9 cellular contexts compared by ENCODE assay signal in the genomic region with DNA sequence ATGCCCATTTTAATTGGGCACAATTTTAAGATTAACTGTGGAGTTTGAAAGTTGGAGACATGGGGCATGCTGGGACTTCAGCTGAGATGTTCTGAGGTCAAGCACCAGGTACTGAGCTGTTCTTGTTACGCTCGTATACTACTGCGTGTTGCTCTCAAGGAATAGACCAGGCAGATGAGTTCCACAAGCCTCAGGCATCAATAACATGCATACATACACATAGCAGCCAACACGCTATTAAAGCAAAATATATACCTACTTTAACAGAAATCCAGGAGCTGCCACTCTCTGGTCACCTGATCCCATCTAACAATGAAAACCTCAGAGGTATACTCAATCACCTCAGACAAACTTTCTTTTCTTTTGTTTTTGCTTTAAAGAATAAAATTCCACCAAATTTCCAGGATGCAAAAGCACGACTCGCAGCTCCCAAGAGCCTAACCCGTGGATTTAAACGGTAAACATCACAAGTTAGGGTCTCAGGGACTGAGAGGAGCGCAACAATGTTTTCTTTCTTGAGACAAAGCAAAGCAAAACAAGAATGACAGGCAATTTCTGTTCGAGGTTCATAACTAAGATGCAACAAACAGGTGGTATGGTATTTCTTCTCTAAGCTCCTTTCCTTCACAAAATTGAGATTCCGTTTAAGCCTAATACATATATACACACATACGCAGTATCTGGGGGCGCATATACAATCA. TPM values are rescaled to one million over a fixed set of nuclear protein-coding genes. Genes with fewer than 3 reads are reported as not detected.
A peak's percentile ranks its signal among the peaks of the same experiment; 100 is the strongest.
DNase-seq lines count a peak whose midpoint lies in the region; ATAC-seq and TF ChIP-seq lines count a peak whose summit lies in the region.
"Had no signal": no experiment of that assay in that cellular context is flagged by ENCODE, and none has a peak within 500 bp of the region (broad histone marks: within the 10 kb centered on the region; RNA-seq: fewer than 3 reads in every experiment).

No MANE protein-coding gene starts in this region.

- H3K4me3 ChIP-seq in esophagus (ENCODE audit: low read depth in 1 of 2, low read length in 2 of 2) (peak overlapping the region; percentile 4 to 71), muscle layer of duodenum (ENCODE audit: low read depth in 1 of 2, low read length in 2 of 2) (peak overlapping the region; percentile 77 to 83), uterus (peak overlapping the region; percentile 57 to 64)

- peak overlapping the region; percentile 60 to 68 for H3K27ac ChIP-seq in esophagus (ENCODE audit: low read depth in 2 of 2, low read length in 1 of 2)
- H3K27ac ChIP-seq in muscle layer of duodenum (ENCODE audit: low read length), result peak overlapping the region; percentile 90
- H3K27ac ChIP-seq in uterus, result peak overlapping the region; percentile 92 to 95

- ATAC-seq in GM21619 (IDR thresholded peaks at IDR 0.05; ENCODE audit: unreplicated experiment) (no peak), HG02938 (IDR thresholded peaks at IDR 0.05; ENCODE audit: unreplicated experiment) (no peak), GM18861 (IDR thresholded peaks at IDR 0.05; ENCODE audit: unreplicated experiment) (no peak)

- 44 to 48% methylated on average over 13 of the region's 13 CpGs for WGBS in esophagus, 2 donors

- TF ChIP-seq POLR2A in uterus (IDR thresholded peaks at IDR 0.05), result no peak

- no peak for TF ChIP-seq CTCF in uterus (IDR thresholded peaks at IDR 0.05)

- no peaks in the 10 kb centered on the region for H3K4me1 ChIP-seq in esophagus (ENCODE audit: control insufficient read depth in 2 of 2, insufficient read depth in 2 of 2, low read length in 1 of 2)
- peaks cover 5% of the 10 kb centered on the region in 2 donors for H3K4me1 ChIP-seq in muscle layer of duodenum (ENCODE audit: control insufficient read depth in 1 of 2, insufficient read depth in 2 of 2, low read length in 2 of 2)
- no peaks in the 10 kb centered on the region for H3K4me1 ChIP-seq in uterus

- H3K27me3 ChIP-seq in esophagus (ENCODE audit: control insufficient read depth in 1 of 2, insufficient read depth in 2 of 2, low read length in 2 of 2) (peaks cover 0 to 2% of the 10 kb centered on the region in 2 donors), muscle layer of duodenum (ENCODE audit: low read depth, low read length) (no peaks in the 10 kb centered on the region), uterus (no peaks in the 10 kb centered on the region)

- H3K9me3 ChIP-seq in esophagus (ENCODE audit: control insufficient read depth in 2 of 2, insufficient read depth in 1 of 2, low read depth in 1 of 2, low read length in 1 of 2) (no peaks in the 10 kb centered on the region), muscle layer of duodenum (ENCODE audit: control insufficient read depth in 1 of 2, low read length in 2 of 2) (no peaks in the 10 kb centered on the region), uterus (no peaks in the 10 kb centered on the region)

- H3K36me3 ChIP-seq in esophagus (ENCODE audit: control insufficient read depth in 2 of 2, insufficient read depth in 2 of 2, low read length in 1 of 2) (no peaks in the 10 kb centered on the region), muscle layer of duodenum (ENCODE audit: control insufficient read depth in 1 of 2, insufficient read depth in 2 of 2, low read length in 2 of 2) (peaks cover 0 to 14% of the 10 kb centered on the region in 2 donors), uterus (no peaks in the 10 kb centered on the region)

- DNase-seq in NCI-H69 (lab: John Stamatoyannopoulos, UW) (peak; percentile 63), uterus (peak in 1 of 2 donors; percentile 31)
- DNase-seq: NCI-H510A had no signal

- intact Hi-C loops in uterus (cut with DNase I; ENCODE audit: low total_unique reads), result loop anchor here (5.0 to 10.0 kb wide), 3 partner anchors 55 to 442 kb away; no protein-coding TSS in a partner anchor

RNA-seq across cellular contexts. Expression of gene BLID, which starts 16.5 kb away (rescaled TPM):
- polyA plus RNA-seq in esophagus, result not detected
- total RNA-seq in uterus, result 10 to 100 TPM in 1 of 4 donors, 1 to 10 TPM in 2, under 1 TPM in 1; 0.77 to 14.0 (median 4.3) TPM
- total RNA-seq: activated CD8-positive, alpha-beta memory T cell treated with anti-CD3 and anti-CD28 coated beads for 36 hours had no signal
